Comparison of ENCODE assay signal across 2 cellular contexts in the genomic region with DNA sequence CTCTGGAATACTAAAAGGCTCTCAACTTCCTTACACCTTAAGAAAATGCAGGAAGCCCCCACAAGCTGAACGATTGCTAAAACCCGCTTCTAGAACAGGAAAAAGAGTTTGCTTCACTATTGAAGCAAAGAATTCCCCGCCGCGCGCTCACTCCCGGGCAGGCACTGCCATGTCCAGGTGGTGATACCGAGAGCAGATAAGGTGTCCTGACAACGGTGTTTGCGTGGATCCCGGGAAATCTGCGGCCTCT.
A peak's percentile ranks its signal among the peaks of the same experiment; 100 is the strongest.
TF ChIP-seq lines count a peak whose summit lies in the region.

No MANE protein-coding gene starts in this region.

TF ChIP-seq in endothelial cell of umbilical vein, 7 proteins besides CTCF, POLR2A, EP300 and RAD21:
- no peak for TF ChIP-seq MAX (IDR thresholded peaks at IDR 0.05; ENCODE audit: insufficient read depth, insufficient read length)
- no peak for TF ChIP-seq MYC (IDR thresholded peaks at IDR 0.05; ENCODE audit: low read depth, low read length)
- TF ChIP-seq POLR2AphosphoS5 (IDR thresholded peaks at IDR 0.05; ENCODE audit: insufficient read depth, low read depth, low read length), result no peak
- TF ChIP-seq JUN (IDR thresholded peaks at IDR 0.05; ENCODE audit: borderline replicate concordance, insufficient read depth, insufficient read length, low read depth), result no peak
- no peak for TF ChIP-seq GATA2 (IDR thresholded peaks at IDR 0.05; ENCODE audit: insufficient read depth, insufficient read length, low read depth, low read length)
- no peak for TF ChIP-seq FOS (IDR thresholded peaks at IDR 0.05; ENCODE audit: borderline replicate concordance, insufficient read depth, low read length)
- TF ChIP-seq EZH2 (IDR thresholded peaks at IDR 0.05; ENCODE audit: borderline replicate concordance, low read depth, low read length, severe bottlenecking), result no peak

TF ChIP-seq in neural cell, 6 proteins besides CTCF, POLR2A, EP300 and RAD21:
- TF ChIP-seq TAF1 (IDR thresholded peaks at IDR 0.05; ENCODE audit: low read depth) (no peak), SMC3 (conservative IDR thresholded peaks at IDR 0.05; ENCODE audit: poor library complexity) (no peak), EZH2 (IDR thresholded peaks at IDR 0.05; ENCODE audit: borderline replicate concordance, insufficient read depth, low read length, poor library complexity, severe bottlenecking) (no peak), MXI1 (conservative IDR thresholded peaks at IDR 0.05; ENCODE audit: poor library complexity, severe bottlenecking) (peak; percentile 11)
- TF ChIP-seq, protein P1, sequence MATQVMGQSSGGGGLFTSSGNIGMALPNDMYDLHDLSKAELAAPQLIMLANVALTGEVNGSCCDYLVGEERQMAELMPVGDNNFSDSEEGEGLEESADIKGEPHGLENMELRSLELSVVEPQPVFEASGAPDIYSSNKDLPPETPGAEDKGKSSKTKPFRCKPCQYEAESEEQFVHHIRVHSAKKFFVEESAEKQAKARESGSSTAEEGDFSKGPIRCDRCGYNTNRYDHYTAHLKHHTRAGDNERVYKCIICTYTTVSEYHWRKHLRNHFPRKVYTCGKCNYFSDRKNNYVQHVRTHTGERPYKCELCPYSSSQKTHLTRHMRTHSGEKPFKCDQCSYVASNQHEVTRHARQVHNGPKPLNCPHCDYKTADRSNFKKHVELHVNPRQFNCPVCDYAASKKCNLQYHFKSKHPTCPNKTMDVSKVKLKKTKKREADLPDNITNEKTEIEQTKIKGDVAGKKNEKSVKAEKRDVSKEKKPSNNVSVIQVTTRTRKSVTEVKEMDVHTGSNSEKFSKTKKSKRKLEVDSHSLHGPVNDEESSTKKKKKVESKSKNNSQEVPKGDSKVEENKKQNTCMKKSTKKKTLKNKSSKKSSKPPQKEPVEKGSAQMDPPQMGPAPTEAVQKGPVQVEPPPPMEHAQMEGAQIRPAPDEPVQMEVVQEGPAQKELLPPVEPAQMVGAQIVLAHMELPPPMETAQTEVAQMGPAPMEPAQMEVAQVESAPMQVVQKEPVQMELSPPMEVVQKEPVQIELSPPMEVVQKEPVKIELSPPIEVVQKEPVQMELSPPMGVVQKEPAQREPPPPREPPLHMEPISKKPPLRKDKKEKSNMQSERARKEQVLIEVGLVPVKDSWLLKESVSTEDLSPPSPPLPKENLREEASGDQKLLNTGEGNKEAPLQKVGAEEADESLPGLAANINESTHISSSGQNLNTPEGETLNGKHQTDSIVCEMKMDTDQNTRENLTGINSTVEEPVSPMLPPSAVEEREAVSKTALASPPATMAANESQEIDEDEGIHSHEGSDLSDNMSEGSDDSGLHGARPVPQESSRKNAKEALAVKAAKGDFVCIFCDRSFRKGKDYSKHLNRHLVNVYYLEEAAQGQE (IDR thresholded peaks at IDR 0.05; ENCODE audit: borderline replicate concordance), result no peak
TF ChIP-seq in neural cell: peak in this region for 1.
